Comparison of ENCODE assay signal across 20 cellular contexts in genomic region chr20:19924255-19924654, GRCh38.
"Had no signal": no experiment of that assay in that cellular context is flagged by ENCODE, and none has a peak within 500 bp of the region (broad histone marks: within the 10 kb centered on the region; RNA-seq: fewer than 3 reads in every experiment).

No MANE protein-coding gene starts in this region.

- ATAC-seq: left colon; left lung; lower lobe of right lung; naive thymus-derived CD8-positive, alpha-beta T cell; right lobe of liver; stimulated activated naive B cell treated with anti-CD40 and anti-IgM and Interleukin-4, amounts not matched to agents 10 μg/mL and 1 μg/mL and 100 μg/mL, for 72 hours had no signal

- H3K4me3 ChIP-seq: left lung, lower lobe of right lung, right atrium auricular region, right lobe of liver, smooth muscle cell, tibial nerve, vagina had no signal

- H3K27ac ChIP-seq: left lung, lower lobe of right lung, parathyroid adenoma, right atrium auricular region, right lobe of liver, tibial nerve, vagina had no signal

- DNase-seq: hippocampal formation; left colon; left lung; lower lobe of right lung; mammary epithelial cell; mesenchymal stem cell; naive thymus-derived CD8-positive, alpha-beta T cell; nucleus accumbens; right lobe of liver; stimulated activated CD4-positive, alpha-beta T cell treated with anti-CD3 and anti-CD28 coated beads, Interleukin-1b, Interleukin-23, amount 100 ng/mL, for 48 hours; stimulated activated CD4-positive, alpha-beta T cell treated with anti-CD3 and anti-CD28 coated beads, Interleukin-2, amount 100 ng/mL, for 48 hours; stimulated activated CD4-positive, alpha-beta T cell treated with anti-CD3 and anti-CD28 coated beads, Interleukin-4, amount 100 ng/mL, for 4 hours; stimulated activated CD8-positive, alpha-beta memory T cell treated with anti-CD3 and anti-CD28 coated beads, Interleukin-4, amount 100 ng/mL, for 48 hours; stimulated activated naive B cell treated with anti-CD40 and anti-IgM and Interleukin-4, amounts not matched to agents 10 μg/mL and 1 μg/mL and 100 μg/mL, for 72 hours; substantia nigra had no signal
